In genomic region chr22:36333632-36334031, GRCh38 we compare ENCODE assay signal across 8 cellular contexts. TPM values are rescaled to one million over a fixed set of nuclear protein-coding genes. Genes with fewer than 3 reads are reported as not detected.
DNase-seq lines count a peak whose midpoint lies in the region; ATAC-seq and TF ChIP-seq lines count a peak whose summit lies in the region.

No MANE protein-coding gene starts in this region.

- H3K4me3 ChIP-seq in SJSA1 = no peak overlapping the region
- no peak overlapping the region for H3K4me3 ChIP-seq in esophagus (ENCODE audit: low read depth in 1 of 2, low read length in 2 of 2)
- no peak overlapping the region for H3K4me3 ChIP-seq in sigmoid colon

- no peak for ATAC-seq in HG03039 (IDR thresholded peaks at IDR 0.05; ENCODE audit: unreplicated experiment)
- no peak for ATAC-seq in GM18520 (IDR thresholded peaks at IDR 0.05; ENCODE audit: unreplicated experiment)
- ATAC-seq in HG03196 (IDR thresholded peaks at IDR 0.05; ENCODE audit: unreplicated experiment) = no peak

- peaks cover 87% of the 10 kb centered on the region for H3K36me3 ChIP-seq in SJSA1
- peaks cover 0 to 22% of the 10 kb centered on the region in 2 donors for H3K36me3 ChIP-seq in esophagus (ENCODE audit: control insufficient read depth in 2 of 2, insufficient read depth in 2 of 2, low read length in 1 of 2)
- peaks cover 0 to 39% (median 18%) of the 10 kb centered on the region in 4 donors for H3K36me3 ChIP-seq in sigmoid colon

- TF ChIP-seq CTCF in sigmoid colon (IDR thresholded peaks at IDR 0.05) (no peak), GM13976 (IDR thresholded peaks at IDR 0.05; ENCODE audit: borderline replicate concordance, control extremely low read depth, extremely low read depth, insufficient read depth, missing control alignments) (no peak)

- H3K4me1 ChIP-seq in SJSA1 (replicated peaks) = peaks cover 96% of the 10 kb centered on the region
- H3K4me1 ChIP-seq in esophagus (ENCODE audit: control insufficient read depth in 2 of 2, insufficient read depth in 2 of 2, low read length in 1 of 2) = peaks cover 43 to 68% of the 10 kb centered on the region in 2 donors
- H3K4me1 ChIP-seq in sigmoid colon = peaks cover 4 to 100% (median 100%) of the 10 kb centered on the region in 4 donors

- intact Hi-C loops in sigmoid colon (cut with DNase I) = no loop called here

- H3K27me3 ChIP-seq in SJSA1 (replicated peaks) = no peaks in the 10 kb centered on the region
- no peaks in the 10 kb centered on the region for H3K27me3 ChIP-seq in esophagus (ENCODE audit: control insufficient read depth in 1 of 2, insufficient read depth in 2 of 2, low read length in 2 of 2)
- no peaks in the 10 kb centered on the region for H3K27me3 ChIP-seq in sigmoid colon

- WGBS in esophagus, 2 donors = 18 to 23% methylated on average over 4 of the region's 4 CpGs
- WGBS in sigmoid colon, 2 donors = 9 to 43% methylated on average over 4 of the region's 4 CpGs

- H3K9me3 ChIP-seq in SJSA1 (replicated peaks) (no peaks in the 10 kb centered on the region), esophagus (ENCODE audit: control insufficient read depth in 2 of 2, insufficient read depth in 1 of 2, low read depth in 1 of 2, low read length in 1 of 2) (no peaks in the 10 kb centered on the region), sigmoid colon (no peaks in the 10 kb centered on the region)

- peak overlapping the region; percentile 93 for H3K27ac ChIP-seq in SJSA1
- peak overlapping the region; percentile 91 to 99 for H3K27ac ChIP-seq in esophagus (ENCODE audit: low read depth in 2 of 2, low read length in 1 of 2)
- H3K27ac ChIP-seq in sigmoid colon = peak overlapping the region; percentile 96 to 100 (median 99)

- peak; percentile 30 for DNase-seq in ELF-1 (ENCODE audit: low read depth, low spot score)
- DNase-seq in SJSA1 (ENCODE audit: low read depth in 1 of 2, low spot score in 2 of 2) = no peak
- DNase-seq in sigmoid colon = no peak
- DNase-seq in GM13976 (ENCODE audit: low spot score) = no peak

- in situ Hi-C loops in GM13976 (cut with MboI; ENCODE audit: low sequenced_read_pairs, unreplicated experiment) = no loop called here

- no peak for TF ChIP-seq EP300 in sigmoid colon (IDR thresholded peaks at IDR 0.05)

- no peak for TF ChIP-seq POLR2A in sigmoid colon (IDR thresholded peaks at IDR 0.05)

RNA-seq across cellular contexts. Expression of gene MYH9, which starts 54.1 kb away (rescaled TPM):
- total RNA-seq in SJSA1 (2014; rRNA removed; shearing (Covaris generic)) = 510 and 668 TPM in 2 replicates
- polyA plus RNA-seq in esophagus (100 to 1,000 TPM; 107 to 114 TPM), sigmoid colon (100 to 1,000 TPM in 1 of 3 donors, 10 to 100 TPM in 2; 63.7 to 307 (median 88.3) TPM)
- total RNA-seq in sigmoid colon = 100 to 1,000 TPM; 147 to 273 (median 184) TPM
